In the genomic region with DNA sequence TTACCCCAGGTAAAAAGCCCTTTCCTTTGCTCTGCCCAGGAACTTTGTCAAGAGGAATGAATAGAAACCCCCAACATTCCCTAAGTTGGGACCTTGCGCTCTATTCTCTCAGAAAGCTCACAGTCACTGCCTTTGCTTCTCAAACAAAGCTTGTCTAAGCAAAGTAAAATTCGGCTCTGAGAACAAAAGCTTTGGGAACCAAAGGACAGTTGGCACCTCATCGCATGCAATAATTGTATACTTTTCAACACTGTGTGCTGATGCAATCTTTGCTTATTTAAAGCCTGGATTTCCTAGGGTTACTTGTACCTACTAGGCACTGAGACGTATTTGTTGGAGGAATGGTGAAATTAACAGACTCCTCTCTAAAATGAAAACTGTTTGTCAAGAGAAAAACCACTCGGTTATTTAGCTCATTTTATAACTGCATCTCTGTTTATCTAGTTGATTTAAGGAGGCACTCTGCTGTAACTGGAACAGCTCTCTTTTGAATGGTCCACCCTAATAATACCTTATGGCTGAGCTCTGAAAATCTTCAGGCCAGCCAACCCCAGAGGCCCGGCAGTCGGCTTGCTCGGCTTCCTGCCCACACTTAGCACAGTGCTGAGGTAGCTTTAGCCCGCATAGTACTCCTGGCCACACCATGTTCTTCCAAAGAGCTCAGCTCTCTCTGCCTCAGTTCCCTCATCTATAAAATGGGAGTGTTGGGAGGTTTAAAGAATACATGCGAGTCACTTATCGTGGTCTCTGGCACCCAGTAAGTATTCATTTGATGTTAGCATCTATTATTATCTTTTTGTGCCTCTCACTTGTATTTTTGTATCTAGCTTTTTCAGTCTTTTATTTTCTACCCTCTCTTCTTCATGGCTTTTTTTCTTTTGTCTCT, we compare ENCODE assay signal across 16 cellular contexts.
A peak's percentile ranks its signal among the peaks of the same experiment; 100 is the strongest.
DNase-seq lines count a peak whose midpoint lies in the region; ATAC-seq and TF ChIP-seq lines count a peak whose summit lies in the region.
"Had no signal": no experiment of that assay in that cellular context is flagged by ENCODE, and none has a peak within 500 bp of the region (broad histone marks: within the 10 kb centered on the region; RNA-seq: fewer than 3 reads in every experiment).

No MANE protein-coding gene starts in this region.

- peaks cover 1% of the 10 kb centered on the region for H3K4me1 Mint-ChIP-seq in activated naive CD8-positive, alpha-beta T cell treated with anti-CD3 and anti-CD28 coated beads for 36 hours

- TF ChIP-seq EP300 in sigmoid colon (IDR thresholded peaks at IDR 0.05), result no peak

- peaks cover 0 to 84% (median 69%) of the 10 kb centered on the region in 4 donors for H3K4me1 ChIP-seq in sigmoid colon

- H3K36me3 ChIP-seq in sigmoid colon, result no peaks in the 10 kb centered on the region

- H3K4me3 ChIP-seq in sigmoid colon, result no peak overlapping the region

- no peak for TF ChIP-seq POLR2A in sigmoid colon (IDR thresholded peaks at IDR 0.05)

- H3K27ac Mint-ChIP-seq in activated naive CD8-positive, alpha-beta T cell treated with anti-CD3 and anti-CD28 coated beads for 36 hours, result no peak overlapping the region
- H3K27ac Mint-ChIP-seq: type B pancreatic cell had no signal

- H3K36me3 Mint-ChIP-seq in activated naive CD8-positive, alpha-beta T cell treated with anti-CD3 and anti-CD28 coated beads for 36 hours, result no peaks in the 10 kb centered on the region
- H3K36me3 Mint-ChIP-seq: type B pancreatic cell had no signal

- intact Hi-C loops in sigmoid colon (cut with DNase I), result loop anchor here (5.0 kb wide), 1 partner anchor 79 kb away; a partner anchor contains a TSS

- WGBS in sigmoid colon, 2 donors, result 72 to 79% methylated on average over 11 of the region's 11 CpGs

- no peaks in the 10 kb centered on the region for H3K9me3 Mint-ChIP-seq in activated naive CD8-positive, alpha-beta T cell treated with anti-CD3 and anti-CD28 coated beads for 36 hours
- H3K9me3 Mint-ChIP-seq: type B pancreatic cell had no signal

- H3K27me3 Mint-ChIP-seq in activated naive CD8-positive, alpha-beta T cell treated with anti-CD3 and anti-CD28 coated beads for 36 hours, result peaks cover 13% of the 10 kb centered on the region
- H3K27me3 Mint-ChIP-seq: type B pancreatic cell had no signal

- no peaks in the 10 kb centered on the region for H3K27me3 ChIP-seq in sigmoid colon

- ATAC-seq in HG03521 (IDR thresholded peaks at IDR 0.05; ENCODE audit: unreplicated experiment), result no peak
- no peak for ATAC-seq in HG03520 (IDR thresholded peaks at IDR 0.05; ENCODE audit: unreplicated experiment)

- no peak for TF ChIP-seq CTCF in sigmoid colon (IDR thresholded peaks at IDR 0.05)

- H3K4me3 Mint-ChIP-seq in activated naive CD8-positive, alpha-beta T cell treated with anti-CD3 and anti-CD28 coated beads for 36 hours, result no peak overlapping the region
- H3K4me3 Mint-ChIP-seq: type B pancreatic cell had no signal

- DNase-seq in DMS53 (lab: John Stamatoyannopoulos, UW) (peak; percentile 26), DMS53 treated with DMSO at 0.1 percent for 48 hours (lab: John Stamatoyannopoulos, UW; ENCODE audit: unreplicated experiment) (no peak), SHP77 treated with DMSO at 0.1 percent for 48 hours (lab: John Stamatoyannopoulos, UW) (peak; percentile 65), globus pallidus (ENCODE audit: low spot score) (peak; percentile 57), sigmoid colon (peak; percentile 71)
- DNase-seq in activated naive CD8-positive, alpha-beta T cell treated with anti-CD3 and anti-CD28 coated beads for 36 hours, result no peak
- DNase-seq: activated gamma-delta T cell, GF-D8, NCI-H2227 treated with DMSO at 0.1 percent for 48 hours, OCI-M1, SW 1271 had no signal

- H3K9me3 ChIP-seq in sigmoid colon, result no peaks in the 10 kb centered on the region

- peak overlapping the region; percentile 18 to 91 (median 65) for H3K27ac ChIP-seq in sigmoid colon
- H3K27ac ChIP-seq: 22Rv1, VCaP had no signal

Comparison
In these comparisons a context has a peak if more than half of its experiments do, and no peak if none do; other contexts are left out.
1. DNase-seq: peak in DMS53 (single experiment), SHP77 treated with DMSO at 0.1 percent for 48 hours (single experiment), globus pallidus (single experiment) and sigmoid colon (single experiment); none in DMS53 treated with DMSO at 0.1 percent for 48 hours (single experiment) and activated naive CD8-positive, alpha-beta T cell treated with anti-CD3 and anti-CD28 coated beads for 36 hours (single experiment).